Comparison of ENCODE assay signal across 8 cellular contexts in the genomic region with DNA sequence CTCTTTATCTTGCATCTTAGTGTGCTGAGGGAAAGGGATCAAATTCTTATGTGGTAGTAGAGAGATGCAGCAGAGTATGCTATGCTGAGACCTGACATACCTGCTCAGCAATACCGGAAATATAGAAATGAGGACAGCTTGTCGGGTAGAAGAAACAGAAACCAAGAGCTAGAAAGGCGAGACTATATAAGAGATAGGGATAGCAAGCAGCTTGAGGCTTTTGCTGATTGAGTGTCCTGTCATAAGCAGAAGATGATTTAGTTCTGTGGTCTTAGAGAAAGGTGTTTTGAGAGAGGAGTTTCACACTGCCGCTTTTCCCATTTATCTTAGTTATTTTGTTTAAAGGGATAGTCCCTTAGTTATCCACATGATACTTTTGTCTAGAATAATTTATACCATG. TPM values are rescaled to one million over a fixed set of nuclear protein-coding genes. Genes with fewer than 3 reads are reported as not detected.
DNase-seq lines count a peak whose midpoint lies in the region; ATAC-seq and TF ChIP-seq lines count a peak whose summit lies in the region.

No MANE protein-coding gene starts in this region.

- H3K9me3 ChIP-seq in Loucy (ENCODE audit: insufficient read depth, low read depth, low read length) (no peaks in the 10 kb centered on the region), ovary (no peaks in the 10 kb centered on the region)

- H3K27me3 ChIP-seq in Loucy (ENCODE audit: insufficient read depth, low read length, poor library complexity, severe bottlenecking) = no peaks in the 10 kb centered on the region
- H3K27me3 ChIP-seq in ovary = no peaks in the 10 kb centered on the region

- ATAC-seq in GM18517 (IDR thresholded peaks at IDR 0.05; ENCODE audit: unreplicated experiment) = peak; percentile 85
- peak; percentile 56 for ATAC-seq in GM21737 (IDR thresholded peaks at IDR 0.05; ENCODE audit: unreplicated experiment)
- ATAC-seq in left lobe of liver = peak; percentile 45
- no peak for ATAC-seq in HG02759 (IDR thresholded peaks at IDR 0.05; ENCODE audit: unreplicated experiment)

- H2AFZ ChIP-seq in Loucy (ENCODE audit: low read length) = no peak overlapping the region

- H3K79me2 ChIP-seq in Loucy (ENCODE audit: insufficient read depth, low read length) = peaks cover 90% of the 10 kb centered on the region

- peak overlapping the region; percentile 54 for H3K4me2 ChIP-seq in Loucy (ENCODE audit: low read depth, low read length, poor library complexity, severe bottlenecking)

- H3K4me3 ChIP-seq in Loucy (ENCODE audit: low read length, poor library complexity, severe bottlenecking) (no peak overlapping the region), ovary (no peak overlapping the region)

- TF ChIP-seq POLR2A in ovary (IDR thresholded peaks at IDR 0.05) = no peak

- no peaks in the 10 kb centered on the region for H3K9me2 ChIP-seq in Loucy (replicated peaks; ENCODE audit: low read depth, low read length)

- intact Hi-C loops in ovary (cut with DNase I) = loop anchor here in 2 of 4 donors (10.0 kb wide), 1 partner anchor 462 kb away; no protein-coding TSS in a partner anchor

- H3K36me3 ChIP-seq in Loucy (ENCODE audit: insufficient read depth, low read length) (no peaks in the 10 kb centered on the region), ovary (no peaks in the 10 kb centered on the region)

- H3K4me1 ChIP-seq in Loucy (ENCODE audit: insufficient read depth, low read length, poor library complexity, severe bottlenecking) (no peaks in the 10 kb centered on the region), ovary (ENCODE audit: insufficient read depth) (no peaks in the 10 kb centered on the region)

- no peak overlapping the region for H3K27ac ChIP-seq in ovary

- TF ChIP-seq EP300 in ovary (IDR thresholded peaks at IDR 0.05) = no peak

- DNase-seq in left lobe of liver (ENCODE audit: low spot score) = no peak
- DNase-seq in HCEC 1CT = no peak
- no peak for DNase-seq in GDM1 (lab: John Stamatoyannopoulos, UW)
- no peak for DNase-seq in ovary

- TF ChIP-seq CTCF in Loucy (conservative IDR thresholded peaks at IDR 0.05; ENCODE audit: low read length) = no peak
- no peak for TF ChIP-seq CTCF in ovary (IDR thresholded peaks at IDR 0.05)

- WGBS in ovary, 3 donors = 43 to 51% (median 49%) methylated on average over 4 of the region's 4 CpGs

- H3F3A ChIP-seq in Loucy (ENCODE audit: low read depth) = no peaks in the 10 kb centered on the region

- H3K9ac ChIP-seq in Loucy (ENCODE audit: low read depth, low read length, poor library complexity, severe bottlenecking) = no peak overlapping the region

- peaks cover 63% of the 10 kb centered on the region for H4K20me1 ChIP-seq in Loucy (ENCODE audit: insufficient read depth, low read length, poor library complexity, severe bottlenecking)

RNA-seq across cellular contexts. Expression of a gene that starts 31.7 kb away (rescaled TPM):
- total RNA-seq in left lobe of liver (44.5 TPM), ovary (10 to 100 TPM; 50.6 to 95.1 (median 65.8) TPM)
- 10 to 100 TPM; 14.2 to 40.1 TPM for polyA plus RNA-seq in ovary
